Comparison of ENCODE assay signal across 12 cellular contexts in genomic region chr17:63929860-63930766, GRCh38. TPM values are rescaled to one million over a fixed set of nuclear protein-coding genes. Genes with fewer than 3 reads are reported as not detected.
DNase-seq lines count a peak whose midpoint lies in the region; ATAC-seq and TF ChIP-seq lines count a peak whose summit lies in the region.
"Had no signal": no experiment of that assay in that cellular context is flagged by ENCODE, and none has a peak within 500 bp of the region (broad histone marks: within the 10 kb centered on the region; RNA-seq: fewer than 3 reads in every experiment).

No MANE protein-coding gene starts in this region.

- H2AK5ac ChIP-seq in IMR-90 (ENCODE audit: low read depth, low read length): no peak overlapping the region

- no peaks in the 10 kb centered on the region for H3K9me1 ChIP-seq in IMR-90 (ENCODE audit: insufficient read depth, low read length)

- H2BK120ac ChIP-seq in IMR-90 (ENCODE audit: low read depth, low read length): no peak overlapping the region

- no peak overlapping the region for H3K4me3 ChIP-seq in CD8-positive, alpha-beta T cell (ENCODE audit: low read depth, low read length)
- H3K4me3 ChIP-seq in IMR-90 (ENCODE audit: insufficient read depth, low read depth, low read length): no peak overlapping the region
- H3K4me3 ChIP-seq: thoracic aorta had no signal

- no peaks in the 10 kb centered on the region for H3K9me3 Mint-ChIP-seq in CD8-positive, alpha-beta T cell
- no peaks in the 10 kb centered on the region for H3K9me3 Mint-ChIP-seq in nephron progenitor cell

- TF ChIP-seq RAD21 in IMR-90 (IDR thresholded peaks at IDR 0.05; ENCODE audit: low read length): no peak

- in situ Hi-C loops in IMR-90 (cut with MboI; ENCODE audit: low sequenced_read_pairs): no loop called here

- H3K79me1 ChIP-seq in IMR-90 (ENCODE audit: low read depth in 1 of 2, low read length in 2 of 2): no peaks in the 10 kb centered on the region

- BruUV-seq in IMR-90 (replicated peaks; lab: Mats Ljungman, UMichigan): no TSS peak

- intact Hi-C loops in CD8-positive, alpha-beta T cell (cut with DNase I, micrococcal nuclease): no loop called here
- intact Hi-C loops in IMR-90 (cut with micrococcal nuclease): no loop called here

- H3K4me1 ChIP-seq in CD8-positive, alpha-beta T cell (ENCODE audit: insufficient read depth, low read length): peaks cover 20% of the 10 kb centered on the region
- no peaks in the 10 kb centered on the region for H3K4me1 ChIP-seq in IMR-90 (ENCODE audit: control insufficient read depth, insufficient read depth, low read length)

- H3K4me1 Mint-ChIP-seq in CD8-positive, alpha-beta T cell (ENCODE audit: low read depth): peaks cover 27% of the 10 kb centered on the region
- peaks cover 20% of the 10 kb centered on the region for H3K4me1 Mint-ChIP-seq in nephron progenitor cell

- CTCF ChIA-PET in CD8-positive, alpha-beta T cell (lab: Charles Lee): interaction anchor here (0.6 to 7.3 kb wide), 14 partner anchors 11 to 203 kb away, joined by 3 to 56 read pairs (median 6); partner anchors contain the start of genes CSHL1, GH1 and ICAM2
- CTCF ChIA-PET in IMR-90 (lab: Yijun Ruan, JAX): interaction anchor here (1.1 kb wide), 1 partner anchor 17 kb away, joined by 5 read pairs; no protein-coding TSS in a partner anchor

- H3K56ac ChIP-seq in IMR-90 (ENCODE audit: extremely low read depth, insufficient read depth, low read length): no peak overlapping the region

- H3K9me3 ChIP-seq in CD8-positive, alpha-beta T cell (ENCODE audit: low read length): no peaks in the 10 kb centered on the region
- no peaks in the 10 kb centered on the region for H3K9me3 ChIP-seq in IMR-90 (ENCODE audit: control insufficient read depth, insufficient read depth, low read length)
- H3K9me3 ChIP-seq: thoracic aorta had no signal

- TF ChIP-seq CTCF in CD8-positive, alpha-beta T cell (IDR thresholded peaks at IDR 0.05): no peak
- TF ChIP-seq CTCF in IMR-90 (conservative IDR thresholded peaks at IDR 0.05; ENCODE audit: low read depth, low read length) (no peak), nephron progenitor cell (IDR thresholded peaks at IDR 0.05) (no peak)

- H2AFZ ChIP-seq in IMR-90 (replicated peaks; ENCODE audit: low read length, poor library complexity): peak overlapping the region; percentile 7

- no peaks in the 10 kb centered on the region for H4K20me1 ChIP-seq in IMR-90 (ENCODE audit: insufficient read depth, low read length)

- no peak overlapping the region for H4K91ac ChIP-seq in IMR-90 (ENCODE audit: insufficient read depth, low read depth, low read length)

- no peak overlapping the region for H3K14ac ChIP-seq in IMR-90 (replicated peaks; ENCODE audit: low read depth, low read length)

- peaks cover 14% of the 10 kb centered on the region for H3K36me3 Mint-ChIP-seq in CD8-positive, alpha-beta T cell
- H3K36me3 Mint-ChIP-seq in nephron progenitor cell (ENCODE audit: low read depth): no peaks in the 10 kb centered on the region

- no peak overlapping the region for H3K23ac ChIP-seq in IMR-90 (ENCODE audit: low read depth, low read length)

- WGBS in IMR-90 (ENCODE audit: extremely low coverage in 2 of 2, insufficient read length in 1 of 2), 2 experiments: 89% methylated on average over 13 of the region's 24 CpGs; no CpG with 5 or more reads in 1 of the 2 experiments

- no peak overlapping the region for H4K5ac ChIP-seq in IMR-90 (ENCODE audit: low read depth, low read length)

- dilution Hi-C loops in IMR-90 (cut with HindIII; ENCODE audit: low sequenced_read_pairs, unreplicated experiment): no loop called here

- no peak overlapping the region for H3K27ac ChIP-seq in CD8-positive, alpha-beta T cell (ENCODE audit: low read depth, low read length)
- H3K27ac ChIP-seq in IMR-90 (ENCODE audit: insufficient read depth, low read length): no peak overlapping the region
- H3K27ac ChIP-seq: thoracic aorta had no signal

- peak overlapping the region; percentile 93 for H3K4me3 Mint-ChIP-seq in CD8-positive, alpha-beta T cell
- no peak overlapping the region for H3K4me3 Mint-ChIP-seq in nephron progenitor cell

- H3K9ac ChIP-seq in IMR-90 (ENCODE audit: low read depth, low read length): no peak overlapping the region

- H2AK9ac ChIP-seq in IMR-90 (replicated peaks; ENCODE audit: low read depth, low read length, poor library complexity): no peak overlapping the region

- ATAC-seq in CD8-positive, alpha-beta T cell: no peak
- ATAC-seq in IMR-90 (ENCODE audit: low read depth): no peak
- ATAC-seq in esophagus mucosa: peak; percentile 20

- no peaks in the 10 kb centered on the region for H3K27me3 ChIP-seq in CD8-positive, alpha-beta T cell (ENCODE audit: insufficient read depth, low read length)
- peaks cover 31% of the 10 kb centered on the region for H3K27me3 ChIP-seq in IMR-90 (ENCODE audit: control insufficient read depth, insufficient read depth, low read length)

- no peak overlapping the region for H2BK20ac ChIP-seq in IMR-90 (ENCODE audit: low read depth, low read length)

- H3K36me3 ChIP-seq in CD8-positive, alpha-beta T cell (ENCODE audit: insufficient read depth, low read length): no peaks in the 10 kb centered on the region
- no peaks in the 10 kb centered on the region for H3K36me3 ChIP-seq in IMR-90 (ENCODE audit: control insufficient read depth, insufficient read depth, low read length)
- H3K36me3 ChIP-seq: thoracic aorta had no signal

- no peak overlapping the region for H2BK5ac ChIP-seq in IMR-90 (ENCODE audit: low read depth, low read length, poor library complexity, severe bottlenecking)

- DNase-seq in CD8-positive, alpha-beta T cell: no peak
- no peak for DNase-seq in IMR-90
- no peak for DNase-seq in nephron progenitor cell
- DNase-seq in DMS79 (lab: John Stamatoyannopoulos, UW): no peak
- DNase-seq in NCI-H1436 treated with DMSO at 0.1 percent for 48 hours (lab: John Stamatoyannopoulos, UW): no peak
- DNase-seq in activated CD4-positive, CD25-positive, alpha-beta regulatory T cell (lab: John Stamatoyannopoulos, UW): no peak
- DNase-seq in NCI-H146 (lab: John Stamatoyannopoulos, UW): no peak
- DNase-seq: COR-L47; NCI-H524; stimulated activated CD4-positive, alpha-beta T cell treated with anti-CD3 and anti-CD28 coated beads, Interleukin-2, amount 100 ng/mL, for 24 hours had no signal

- no peak overlapping the region for H3K18ac ChIP-seq in IMR-90 (ENCODE audit: low read depth, low read length)

- no peak overlapping the region for H3K4me2 ChIP-seq in IMR-90 (ENCODE audit: low read depth, low read length)

- no peak overlapping the region for H4K8ac ChIP-seq in IMR-90 (ENCODE audit: low read depth in 2 of 2, low read length in 2 of 2)

- H2BK15ac ChIP-seq in IMR-90 (ENCODE audit: low read depth, low read length): no peak overlapping the region

- POLR2A ChIA-PET in CD8-positive, alpha-beta T cell (lab: Charles Lee): interaction anchor here (1.1 to 2.8 kb wide), 4 partner anchors 17 to 215 kb away, joined by 3 to 9 read pairs (median 3); partner anchors contain the start of gene ICAM2
- POLR2A ChIA-PET in IMR-90 (lab: Charles Lee; ENCODE audit: unreplicated experiment): no interaction called here

- no peak for TF ChIP-seq POLR2A in IMR-90 (IDR thresholded peaks at IDR 0.05; ENCODE audit: low read depth, low read length)

- H3K27ac Mint-ChIP-seq in CD8-positive, alpha-beta T cell: peak overlapping the region; percentile 94
- H3K27ac Mint-ChIP-seq in nephron progenitor cell: peak overlapping the region; percentile 71

- no peaks in the 10 kb centered on the region for H3K27me3 Mint-ChIP-seq in CD8-positive, alpha-beta T cell (ENCODE audit: low read depth)
- H3K27me3 Mint-ChIP-seq in nephron progenitor cell (ENCODE audit: low read depth, poor library complexity): peaks cover 5% of the 10 kb centered on the region

- H3K4ac ChIP-seq in IMR-90 (ENCODE audit: low read depth, low read length): no peak overlapping the region

TF ChIP-seq in IMR-90, 13 proteins besides CTCF, POLR2A, EP300 and RAD21 (continues in another document):
- no peak for TF ChIP-seq MAFK (IDR thresholded peaks at IDR 0.05; ENCODE audit: low read depth, low read length)
- no peak for TF ChIP-seq FOS (IDR thresholded peaks at IDR 0.05; ENCODE audit: low read depth, low read length)
- TF ChIP-seq MAZ (IDR thresholded peaks at IDR 0.05; ENCODE audit: borderline replicate concordance, low read depth, low read length): no peak

RNA-seq across cellular contexts. Expression of gene CD79B, which starts 2.0 kb away (rescaled TPM):
- total RNA-seq in CD8-positive, alpha-beta T cell: 1 to 10 TPM; 2.9 to 3.2 TPM
- total RNA-seq in IMR-90 (2012; rRNA removed): not detected in 2 replicates
- not detected in 2 replicates for polyA plus RNA-seq in IMR-90 (2012; rRNA removed)
- not detected in 2 replicates for polyA plus RNA-seq in IMR-90 (2012; cell fraction: cytosol; rRNA removed)
- polyA plus RNA-seq in IMR-90 (2012; cell fraction: nucleus; rRNA removed; ENCODE audit: low replicate concordance): not detected in 2 replicates
- 1.9 TPM for total RNA-seq in esophagus mucosa

RNA-seq across cellular contexts. Expression of gene GH1, which starts 11.5 kb away (rescaled TPM):
- not detected for total RNA-seq in CD8-positive, alpha-beta T cell
- not detected in 2 replicates for total RNA-seq in IMR-90 (2012; rRNA removed)
- polyA plus RNA-seq in IMR-90 (2012; rRNA removed): not detected in 2 replicates
- polyA plus RNA-seq in IMR-90 (2012; cell fraction: cytosol; rRNA removed): not detected in 2 replicates
- polyA plus RNA-seq in IMR-90 (2012; cell fraction: nucleus; rRNA removed; ENCODE audit: low replicate concordance): not detected in 2 replicates
- not detected for total RNA-seq in esophagus mucosa
- total RNA-seq: thoracic aorta had no signal

RNA-seq across cellular contexts. Expression of gene CSHL1, which starts 19.1 kb away (rescaled TPM):
- total RNA-seq in CD8-positive, alpha-beta T cell: not detected
- total RNA-seq in IMR-90 (2012; rRNA removed): not detected in 2 replicates
- not detected in 2 replicates for polyA plus RNA-seq in IMR-90 (2012; rRNA removed)
- polyA plus RNA-seq in IMR-90 (2012; cell fraction: cytosol; rRNA removed): not detected in 2 replicates
- polyA plus RNA-seq in IMR-90 (2012; cell fraction: nucleus; rRNA removed; ENCODE audit: low replicate concordance): not detected in 2 replicates
- not detected for total RNA-seq in esophagus mucosa
- total RNA-seq: thoracic aorta had no signal

RNA-seq across cellular contexts. Expression of gene CSH1, which starts 33.7 kb away (rescaled TPM):
- not detected for total RNA-seq in CD8-positive, alpha-beta T cell
- total RNA-seq in IMR-90 (2012; rRNA removed) (not detected in 2 replicates), esophagus mucosa (not detected)
- polyA plus RNA-seq in IMR-90 (2012; rRNA removed): not detected in 2 replicates
- not detected in 2 replicates for polyA plus RNA-seq in IMR-90 (2012; cell fraction: cytosol; rRNA removed)
- not detected in 2 replicates for polyA plus RNA-seq in IMR-90 (2012; cell fraction: nucleus; rRNA removed; ENCODE audit: low replicate concordance)
- total RNA-seq: thoracic aorta had no signal

RNA-seq across cellular contexts. Expression of gene SCN4A, which starts 42.6 kb away (rescaled TPM):
- total RNA-seq in CD8-positive, alpha-beta T cell: under 1 TPM in 1 of 2 experiments, not detected in 1; 0.14 TPM
- not detected in 2 replicates for total RNA-seq in IMR-90 (2012; rRNA removed)
- polyA plus RNA-seq in IMR-90 (2012; rRNA removed): not detected in 2 replicates
- polyA plus RNA-seq in IMR-90 (2012; cell fraction: cytosol; rRNA removed): under 0.01 TPM in 1 of 2 replicates, not detected in the other
- 0.01 and 0.07 TPM in 2 replicates for polyA plus RNA-seq in IMR-90 (2012; cell fraction: nucleus; rRNA removed; ENCODE audit: low replicate concordance)
- 0.12 TPM for total RNA-seq in esophagus mucosa
